In the genomic region with DNA sequence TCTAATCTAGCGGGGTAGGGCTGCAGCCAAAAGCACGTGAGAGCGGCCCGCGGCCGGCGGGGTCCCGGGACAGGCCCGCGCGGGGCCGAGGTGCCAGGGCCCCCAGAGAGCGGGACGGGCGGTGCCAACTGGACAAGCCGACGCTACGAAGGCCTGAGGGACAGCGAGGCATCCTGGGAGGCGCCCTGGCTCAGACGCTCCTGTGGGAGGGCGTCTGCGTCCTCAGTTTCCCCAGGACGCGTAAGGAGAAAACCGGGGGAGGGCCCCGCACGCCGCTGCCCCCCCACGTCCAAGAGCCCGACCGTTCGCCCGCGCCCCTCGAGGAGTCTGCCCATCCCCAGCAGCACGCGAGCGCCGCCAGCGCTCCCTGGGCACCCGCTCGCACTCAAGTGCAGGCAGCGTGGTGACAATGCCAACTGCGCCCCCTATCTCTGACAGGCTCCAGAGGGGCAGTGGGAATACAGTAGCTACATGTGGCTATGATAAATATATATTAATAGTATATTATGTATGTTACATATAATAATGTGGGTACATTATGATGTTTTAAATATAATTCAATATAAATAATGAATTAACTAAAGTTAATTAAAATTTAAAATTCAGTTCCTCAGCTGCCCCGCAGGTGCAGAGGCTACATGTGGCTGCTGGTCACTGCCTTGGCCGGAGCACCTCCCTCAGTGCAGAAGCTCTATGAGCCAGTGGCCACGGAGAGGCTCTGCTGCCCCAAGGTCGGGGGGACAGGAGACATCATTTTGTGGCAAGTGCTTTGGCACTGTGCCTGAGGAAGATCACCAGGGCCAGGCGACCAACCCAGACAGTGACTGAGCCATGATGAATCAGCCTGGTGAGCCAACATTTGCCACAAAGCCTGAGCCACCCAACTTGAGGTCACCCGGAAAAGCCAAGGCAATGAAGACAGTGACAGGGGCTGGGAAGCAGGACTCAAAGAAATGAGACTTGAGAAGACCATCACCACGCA, we compare ENCODE assay signal across 8 cellular contexts. TPM values are rescaled to one million over a fixed set of nuclear protein-coding genes. Genes with fewer than 3 reads are reported as not detected.
DNase-seq lines count a peak whose midpoint lies in the region; ATAC-seq and TF ChIP-seq lines count a peak whose summit lies in the region.

No MANE protein-coding gene starts in this region.

- peaks cover 4% of the 10 kb centered on the region for H3K27me3 ChIP-seq in cardiac muscle cell

- H3K27me3 Mint-ChIP-seq in CD14-positive monocyte (ENCODE audit: low read depth in 3 of 3) = peaks cover 2 to 8% (median 5%) of the 10 kb centered on the region in 3 donors

- H3K36me3 ChIP-seq in cardiac muscle cell = no peaks in the 10 kb centered on the region

- no peaks in the 10 kb centered on the region for H3K9me3 ChIP-seq in cardiac muscle cell (ENCODE audit: low read depth)

- no peak overlapping the region for H3K27ac ChIP-seq in cardiac muscle cell

- ATAC-seq in HG02763 (IDR thresholded peaks at IDR 0.05; ENCODE audit: unreplicated experiment) (no peak), GM19467 (IDR thresholded peaks at IDR 0.05; ENCODE audit: unreplicated experiment) (no peak)

- peaks cover 11% of the 10 kb centered on the region for H3K4me1 Mint-ChIP-seq in CD14-positive monocyte

- H3K27ac Mint-ChIP-seq in CD14-positive monocyte = peak overlapping the region in 3 of 7 donors; percentile 26 to 37 (median 27)

- intact Hi-C loops in CD14-positive monocyte (cut with micrococcal nuclease) = no loop called here

- TF ChIP-seq CTCF in CD14-positive monocyte (IDR thresholded peaks at IDR 0.05) = peak; percentile 67
- TF ChIP-seq CTCF in cardiac muscle cell (IDR thresholded peaks at IDR 0.05; ENCODE audit: low read depth, low read length) = peak; percentile 66

- H3K9me3 Mint-ChIP-seq in CD14-positive monocyte = peaks cover 7 to 13% (median 8%) of the 10 kb centered on the region in 7 donors

- DNase-seq in CD14-positive monocyte (ENCODE audit: low spot score) = peak; percentile 69
- DNase-seq in LoVo (ENCODE audit: low spot score) = peak; percentile 45
- DNase-seq in activated naive CD4-positive, alpha-beta T cell treated with anti-CD3 and anti-CD28 coated beads, Interleukin-2, amount 50 U/mL, for 16 hours = peak; percentile 47
- DNase-seq in cardiac muscle cell (ENCODE audit: low read depth in 1 of 2, low spot score in 1 of 2) = peak; percentile 69 to 88
- DNase-seq in putamen (ENCODE audit: low spot score) = peak; percentile 72
- DNase-seq in NAMALWA (ENCODE audit: low spot score) = no peak

- H3K36me3 Mint-ChIP-seq in CD14-positive monocyte = peaks cover 10 to 12% of the 10 kb centered on the region in 2 donors

- peak overlapping the region in 1 of 2 donors; percentile 51 for H3K4me3 Mint-ChIP-seq in CD14-positive monocyte

- H3K4me1 ChIP-seq in cardiac muscle cell (ENCODE audit: low read depth) = peaks cover 4% of the 10 kb centered on the region

- peak overlapping the region; percentile 23 for H3K4me3 ChIP-seq in cardiac muscle cell

RNA-seq across cellular contexts. Expression of a gene that starts 5.5 kb away (rescaled TPM):
- 1 to 10 TPM in 1 of 2 donors, not detected in 1; 3.8 TPM for polyA plus RNA-seq in CD14-positive monocyte
- 9.3 and 11.7 TPM in 2 replicates for total RNA-seq in cardiac muscle cell
- polyA plus RNA-seq in cardiac muscle cell = 0.13 and 5.9 TPM in 2 replicates

RNA-seq across cellular contexts. Expression of a gene that starts 20.5 kb away (rescaled TPM):
- polyA plus RNA-seq in CD14-positive monocyte (1 to 10 TPM in 1 of 2 donors, under 1 TPM in 1; 0.13 to 1.3 TPM), cardiac muscle cell (35.2 and 48.8 TPM in 2 replicates)
- 23.2 and 32.9 TPM in 2 replicates for total RNA-seq in cardiac muscle cell

RNA-seq across cellular contexts. Expression of a gene that starts 49.8 kb away (rescaled TPM):
- polyA plus RNA-seq in CD14-positive monocyte (not detected), cardiac muscle cell (0.09 TPM in 1 of 2 replicates, not detected in the other)
- total RNA-seq in cardiac muscle cell = not detected in 2 replicates

Comparison
In these comparisons a context has a peak if more than half of its experiments do, and no peak if none do; other contexts are left out.
1. RNA of a gene that starts 20.5 kb away (polyA plus RNA-seq): 35.2 to 48.8 TPM in cardiac muscle cell; 0.13 to 1.3 TPM in CD14-positive monocyte; every median in the first group is over 10 times any median in the second.